Comparison of ENCODE assay signal across 1 cellular context in the genomic region with DNA sequence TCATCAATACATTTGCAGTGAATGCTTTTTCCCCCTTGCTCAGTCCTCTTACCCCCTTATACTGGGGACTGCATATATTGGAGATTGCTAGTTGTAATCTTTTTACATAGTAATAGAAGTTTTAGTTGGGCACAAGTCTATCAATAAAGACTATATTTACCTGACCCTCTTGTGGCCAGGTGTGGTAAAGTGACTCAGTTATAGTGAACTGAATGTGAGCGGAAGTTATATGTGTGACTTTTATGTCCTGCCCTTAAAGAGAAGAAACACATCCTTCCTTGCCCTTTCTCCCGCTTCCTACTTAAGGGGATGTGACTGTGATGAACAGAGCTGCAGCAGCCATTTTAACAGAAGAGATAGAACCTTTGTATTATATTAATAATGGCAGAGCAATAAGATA.
TF ChIP-seq lines count a peak whose summit lies in the region.

No MANE protein-coding gene starts in this region.

TF ChIP-seq in IMR-90, 13 proteins besides CTCF, POLR2A, EP300 and RAD21:
- TF ChIP-seq BHLHE40 (IDR thresholded peaks at IDR 0.05; ENCODE audit: low read depth, low read length) (no peak), NFE2L2 (IDR thresholded peaks at IDR 0.05; ENCODE audit: low read depth, low read length) (no peak), CEBPB (IDR thresholded peaks at IDR 0.05; ENCODE audit: low read depth, low read length) (no peak), RCOR1 (IDR thresholded peaks at IDR 0.05; ENCODE audit: insufficient replicate concordance, low read length) (no peak), RFX5 (IDR thresholded peaks at IDR 0.05; ENCODE audit: low read depth, low read length) (no peak), MXI1 (IDR thresholded peaks at IDR 0.05; ENCODE audit: borderline replicate concordance, low read depth, low read length) (no peak), CHD1 (IDR thresholded peaks at IDR 0.05; ENCODE audit: low read depth, low read length) (no peak), SMC3 (IDR thresholded peaks at IDR 0.05; ENCODE audit: low read depth, low read length) (no peak), FOS (IDR thresholded peaks at IDR 0.05; ENCODE audit: low read depth, low read length) (no peak), MAZ (IDR thresholded peaks at IDR 0.05; ENCODE audit: borderline replicate concordance, low read depth, low read length) (no peak), MAFK (IDR thresholded peaks at IDR 0.05; ENCODE audit: low read depth, low read length) (no peak)
- TF ChIP-seq, protein P1, sequence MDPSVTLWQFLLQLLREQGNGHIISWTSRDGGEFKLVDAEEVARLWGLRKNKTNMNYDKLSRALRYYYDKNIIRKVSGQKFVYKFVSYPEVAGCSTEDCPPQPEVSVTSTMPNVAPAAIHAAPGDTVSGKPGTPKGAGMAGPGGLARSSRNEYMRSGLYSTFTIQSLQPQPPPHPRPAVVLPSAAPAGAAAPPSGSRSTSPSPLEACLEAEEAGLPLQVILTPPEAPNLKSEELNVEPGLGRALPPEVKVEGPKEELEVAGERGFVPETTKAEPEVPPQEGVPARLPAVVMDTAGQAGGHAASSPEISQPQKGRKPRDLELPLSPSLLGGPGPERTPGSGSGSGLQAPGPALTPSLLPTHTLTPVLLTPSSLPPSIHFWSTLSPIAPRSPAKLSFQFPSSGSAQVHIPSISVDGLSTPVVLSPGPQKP (IDR thresholded peaks at IDR 0.05; ENCODE audit: borderline replicate concordance, low read depth, low read length), result no peak
- TF ChIP-seq, protein P2, sequence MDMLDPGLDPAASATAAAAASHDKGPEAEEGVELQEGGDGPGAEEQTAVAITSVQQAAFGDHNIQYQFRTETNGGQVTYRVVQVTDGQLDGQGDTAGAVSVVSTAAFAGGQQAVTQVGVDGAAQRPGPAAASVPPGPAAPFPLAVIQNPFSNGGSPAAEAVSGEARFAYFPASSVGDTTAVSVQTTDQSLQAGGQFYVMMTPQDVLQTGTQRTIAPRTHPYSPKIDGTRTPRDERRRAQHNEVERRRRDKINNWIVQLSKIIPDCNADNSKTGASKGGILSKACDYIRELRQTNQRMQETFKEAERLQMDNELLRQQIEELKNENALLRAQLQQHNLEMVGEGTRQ (IDR thresholded peaks at IDR 0.05; ENCODE audit: low read depth, low read length), result no peak
